In genomic region chrX:11386001-11386523, GRCh38 we compare ENCODE assay signal across 12 cellular contexts.
DNase-seq lines count a peak whose midpoint lies in the region; ATAC-seq and TF ChIP-seq lines count a peak whose summit lies in the region.
"Had no signal": no experiment of that assay in that cellular context is flagged by ENCODE, and none has a peak within 500 bp of the region (broad histone marks: within the 10 kb centered on the region; RNA-seq: fewer than 3 reads in every experiment).

No MANE protein-coding gene starts in this region.

- WGBS in right cardiac atrium: 67% methylated on average over 5 of the region's 5 CpGs
- 53 to 91% (median 71%) methylated on average over 5 of the region's 5 CpGs for WGBS in spleen, 5 donors

- no peaks in the 10 kb centered on the region for H3K36me3 Mint-ChIP-seq in activated naive CD4-positive, alpha-beta T cell treated with anti-CD3 and anti-CD28 coated beads for 36 hours (ENCODE audit: low read depth)

- H3K27me3 ChIP-seq in adipocyte (replicated peaks; ENCODE audit: control insufficient read depth, insufficient read depth, low read length) (no peaks in the 10 kb centered on the region), right cardiac atrium (ENCODE audit: control insufficient read depth, insufficient read depth) (no peaks in the 10 kb centered on the region), stomach smooth muscle (ENCODE audit: control insufficient read depth in 1 of 2, insufficient read depth in 2 of 2, low read length in 2 of 2) (no peaks in the 10 kb centered on the region), Peyer's patch (no peaks in the 10 kb centered on the region), spleen (replicated peaks in 1 of 7) (no peaks in the 10 kb centered on the region)

- H3K27me3 Mint-ChIP-seq in activated naive CD4-positive, alpha-beta T cell treated with anti-CD3 and anti-CD28 coated beads for 36 hours (ENCODE audit: low read depth): peaks cover 2% of the 10 kb centered on the region
- H3K27me3 Mint-ChIP-seq: dendritic cell treated with granulocyte-macrophage colony-stimulating factor and Interleukin-4, amounts not matched to agents 40 ng/mL and 50 ng/mL, for 4 days had no signal

- H3K9me3 Mint-ChIP-seq in activated naive CD4-positive, alpha-beta T cell treated with anti-CD3 and anti-CD28 coated beads for 36 hours: no peaks in the 10 kb centered on the region
- H3K9me3 Mint-ChIP-seq: dendritic cell treated with granulocyte-macrophage colony-stimulating factor and Interleukin-4, amounts not matched to agents 40 ng/mL and 50 ng/mL, for 4 days had no signal

- no peaks in the 10 kb centered on the region for H3K36me3 ChIP-seq in adipocyte (ENCODE audit: control insufficient read depth, insufficient read depth, low read length, severe bottlenecking)
- H3K36me3 ChIP-seq in stomach smooth muscle (ENCODE audit: control insufficient read depth in 2 of 2, insufficient read depth in 2 of 2, low read length in 2 of 2): no peaks in the 10 kb centered on the region
- no peaks in the 10 kb centered on the region for H3K36me3 ChIP-seq in Peyer's patch
- H3K36me3 ChIP-seq in spleen: no peaks in the 10 kb centered on the region

- TF ChIP-seq CTCF in GM10266 (IDR thresholded peaks at IDR 0.05; ENCODE audit: control insufficient read depth, insufficient read depth, low read depth, missing control alignments) (no peak), Peyer's patch (IDR thresholded peaks at IDR 0.05) (no peak), spleen (IDR thresholded peaks at IDR 0.05 in 8 of 11, conservative IDR thresholded peaks at IDR 0.05 in 3 of 11) (no peak)

- no peak for TF ChIP-seq POLR2A in Peyer's patch (IDR thresholded peaks at IDR 0.05)
- TF ChIP-seq POLR2A in spleen (IDR thresholded peaks at IDR 0.05): no peak

- H3K9me3 ChIP-seq in adipocyte (ENCODE audit: control insufficient read depth, low read length) (no peaks in the 10 kb centered on the region), right cardiac atrium (ENCODE audit: control insufficient read depth, low read length) (no peaks in the 10 kb centered on the region), stomach smooth muscle (ENCODE audit: control insufficient read depth in 2 of 2, low read length in 2 of 2) (no peaks in the 10 kb centered on the region), Peyer's patch (no peaks in the 10 kb centered on the region), spleen (no peaks in the 10 kb centered on the region)

- H3K9ac ChIP-seq in adipocyte (ENCODE audit: low read length) (peak overlapping the region; percentile 69), stomach smooth muscle (ENCODE audit: low read length in 2 of 2) (no peak overlapping the region)

- intact Hi-C loops in right cardiac atrium (cut with DNase I): no loop called here
- intact Hi-C loops in spleen (cut with DNase I; ENCODE audit: low total_unique reads): no loop called here
- intact Hi-C loops in activated naive CD4-positive, alpha-beta T cell treated with anti-CD3 and anti-CD28 coated beads for 36 hours (cut with micrococcal nuclease): no loop called here

- CTCF ChIA-PET in activated naive CD4-positive, alpha-beta T cell treated with anti-CD3 and anti-CD28 coated beads for 36 hours (lab: Charles Lee): no interaction called here

- H3K4me3 ChIP-seq in adipocyte (ENCODE audit: low read length): no peak overlapping the region
- H3K4me3 ChIP-seq in right cardiac atrium (ENCODE audit: low read length): no peak overlapping the region
- no peak overlapping the region for H3K4me3 ChIP-seq in stomach smooth muscle (ENCODE audit: low read length in 2 of 2)
- no peak overlapping the region for H3K4me3 ChIP-seq in Peyer's patch
- H3K4me3 ChIP-seq in spleen: no peak overlapping the region

- H3K27ac ChIP-seq in right cardiac atrium (ENCODE audit: low read length) (peak overlapping the region; percentile 58), stomach smooth muscle (ENCODE audit: low read length) (peak overlapping the region; percentile 19), Peyer's patch (peak overlapping the region in 1 of 4 donors; percentile 39), spleen (no peak overlapping the region)

- no peak overlapping the region for H3K4me3 Mint-ChIP-seq in activated naive CD4-positive, alpha-beta T cell treated with anti-CD3 and anti-CD28 coated beads for 36 hours
- H3K4me3 Mint-ChIP-seq: dendritic cell treated with granulocyte-macrophage colony-stimulating factor and Interleukin-4, amounts not matched to agents 40 ng/mL and 50 ng/mL, for 4 days had no signal

- peak; percentile 8 for DNase-seq in GM10266 (ENCODE audit: extremely low spot score)
- DNase-seq in adipocyte (ENCODE audit: low read depth): peak; percentile 82
- peak in 2 of 3 donors; percentile 25 to 40 for DNase-seq in right cardiac atrium
- DNase-seq in Peyer's patch: no peak
- DNase-seq in spleen: no peak
- no peak for DNase-seq in ecto neural progenitor cell (ENCODE audit: low spot score)
- no peak for DNase-seq in activated naive CD4-positive, alpha-beta T cell treated with anti-CD3 and anti-CD28 coated beads for 36 hours
- DNase-seq: GF-D8, NCI-H2081, SW 1271 had no signal

- peaks cover 1% of the 10 kb centered on the region for H3K4me1 Mint-ChIP-seq in activated naive CD4-positive, alpha-beta T cell treated with anti-CD3 and anti-CD28 coated beads for 36 hours (ENCODE audit: low read depth)

- H3K4me1 ChIP-seq in adipocyte (ENCODE audit: control insufficient read depth, insufficient read depth, low read length): peaks cover 35% of the 10 kb centered on the region
- peaks cover 2% of the 10 kb centered on the region for H3K4me1 ChIP-seq in right cardiac atrium (ENCODE audit: control insufficient read depth, insufficient read depth, low read length)
- no peaks in the 10 kb centered on the region for H3K4me1 ChIP-seq in stomach smooth muscle (ENCODE audit: control insufficient read depth, insufficient read depth, low read length)
- H3K4me1 ChIP-seq in Peyer's patch: no peaks in the 10 kb centered on the region
- H3K4me1 ChIP-seq in spleen: no peaks in the 10 kb centered on the region

- no peak overlapping the region for H3K27ac Mint-ChIP-seq in activated naive CD4-positive, alpha-beta T cell treated with anti-CD3 and anti-CD28 coated beads for 36 hours
- H3K27ac Mint-ChIP-seq: dendritic cell treated with granulocyte-macrophage colony-stimulating factor and Interleukin-4, amounts not matched to agents 40 ng/mL and 50 ng/mL, for 4 days had no signal

- peak in 1 of 2 donors; percentile 33 for ATAC-seq in right cardiac atrium

Comparison
In these comparisons a context has a peak if more than half of its experiments do, and no peak if none do; other contexts are left out.
1. DNase-seq: peak in GM10266 (single experiment), adipocyte (single experiment) and right cardiac atrium (2 of 3); none in Peyer's patch (0 of 3), spleen (single experiment), ecto neural progenitor cell (single experiment) and activated naive CD4-positive, alpha-beta T cell treated with anti-CD3 and anti-CD28 coated beads for 36 hours (single experiment).
2. H3K27ac ChIP-seq: peak in right cardiac atrium (single experiment) and stomach smooth muscle (single experiment); none in spleen (0 of 8).